Comparison of ENCODE assay signal across 36 cellular contexts in the genomic region with DNA sequence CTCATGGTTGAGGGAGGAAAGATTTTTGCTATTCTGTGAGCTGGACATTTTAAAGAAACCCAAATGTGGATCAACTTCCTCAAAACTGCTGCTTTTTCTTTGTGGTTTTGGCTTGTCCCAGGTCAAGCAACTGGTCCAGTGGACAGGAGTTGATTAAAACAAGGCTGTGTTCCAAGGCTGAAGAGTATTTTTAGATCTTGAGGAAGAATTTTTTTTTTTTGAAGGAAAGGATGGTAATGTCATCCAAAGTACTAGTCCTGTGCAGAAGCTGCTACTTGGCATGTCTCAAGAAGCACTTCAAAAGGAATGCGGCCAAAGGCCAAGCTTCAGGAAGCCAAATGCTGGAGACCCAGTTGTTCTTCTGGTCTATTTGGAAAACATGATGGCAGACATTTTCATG. TPM values are rescaled to one million over a fixed set of nuclear protein-coding genes. Genes with fewer than 3 reads are reported as not detected.
A peak's percentile ranks its signal among the peaks of the same experiment; 100 is the strongest.
DNase-seq lines count a peak whose midpoint lies in the region; ATAC-seq and TF ChIP-seq lines count a peak whose summit lies in the region.
"Had no signal": no experiment of that assay in that cellular context is flagged by ENCODE, and none has a peak within 500 bp of the region (broad histone marks: within the 10 kb centered on the region; RNA-seq: fewer than 3 reads in every experiment).

No MANE protein-coding gene starts in this region.

- intact Hi-C loops in sciatic nerve (cut with DNase I) (no loop called here), lower leg skin (cut with DNase I; ENCODE audit: low total_unique reads) (no loop called here)

- H2AFZ ChIP-seq in GM23248: no peak overlapping the region

- ATAC-seq in sciatic nerve (peak; percentile 69), GM19463 (IDR thresholded peaks at IDR 0.05; ENCODE audit: unreplicated experiment) (no peak), GM18907 (IDR thresholded peaks at IDR 0.05; ENCODE audit: unreplicated experiment) (no peak)
- ATAC-seq: activated naive CD8-positive, alpha-beta T cell treated with anti-CD3 and anti-CD28 coated beads, Interleukin-2, amount 50 U/mL, for 24 hours; body of pancreas; GM12878; stimulated activated naive CD8-positive, alpha-beta T cell treated with anti-CD3 and anti-CD28 coated beads, Interleukin-15, amount 100 ng/mL, for 72 hours had no signal

- H3K36me3 ChIP-seq in GM23248 (ENCODE audit: low read depth): no peaks in the 10 kb centered on the region
- H3K36me3 ChIP-seq: prostate gland, SJCRH30, transverse colon, WERI-Rb-1 had no signal

- peak overlapping the region; percentile 23; the same call in 1 of the 2 replicates for H3K27ac ChIP-seq in GM23248
- H3K27ac ChIP-seq: body of pancreas, C4-2B, prostate gland, SJCRH30, transverse colon, WERI-Rb-1 had no signal

- peaks cover 22% of the 10 kb centered on the region for H3K4me1 ChIP-seq in GM23248 (ENCODE audit: insufficient read depth)
- H3K4me1 ChIP-seq: body of pancreas, prostate gland, SJCRH30, transverse colon had no signal

- H3K9me2 ChIP-seq in GM23248 (ENCODE audit: insufficient read depth): no peaks in the 10 kb centered on the region

- peak overlapping the region; percentile 44 for H3K4me2 ChIP-seq in GM23248 (ENCODE audit: unreplicated experiment)

- H4K20me1 ChIP-seq in GM23248 (ENCODE audit: insufficient read depth): no peaks in the 10 kb centered on the region

- in situ Hi-C loops in GM23248 (cut with MboI): no loop called here

- H3K27me3 ChIP-seq in GM23248 (replicated peaks; ENCODE audit: insufficient read depth): no peaks in the 10 kb centered on the region
- H3K27me3 ChIP-seq: body of pancreas, SJCRH30, transverse colon had no signal

- no peak overlapping the region for H3K4me3 ChIP-seq in AG09309 (ENCODE audit: control insufficient read depth, low read depth, low read length)
- H3K4me3 ChIP-seq in GM23248: peak overlapping the region; percentile 2; the same call in 1 of the 2 replicates
- no peak overlapping the region for H3K4me3 ChIP-seq in fibroblast of mammary gland (ENCODE audit: control insufficient read depth, low read depth, low read length)
- H3K4me3 ChIP-seq in lower leg skin (ENCODE audit: low read depth, poor library complexity, severe bottlenecking): no peak overlapping the region
- H3K4me3 ChIP-seq: body of pancreas, GM12878, prostate gland, SJCRH30, skin epidermis, transverse colon had no signal

- TF ChIP-seq POLR2A in lower leg skin (IDR thresholded peaks at IDR 0.05): no peak

- peaks cover 4% of the 10 kb centered on the region; the same call in 1 of the 2 replicates for H3F3A ChIP-seq in GM23248 (ENCODE audit: insufficient read depth)

- TF ChIP-seq CTCF in AG09309 (IDR thresholded peaks at IDR 0.05; ENCODE audit: control insufficient read depth, insufficient read depth, low read depth, low read length, missing control alignments) (no peak), fibroblast of mammary gland (conservative IDR thresholded peaks at IDR 0.05; ENCODE audit: control insufficient read depth, insufficient read depth, low read depth, low read length) (no peak), lower leg skin (IDR thresholded peaks at IDR 0.05) (no peak)

- WGBS in GM23248 (ENCODE audit: low coverage in 1 of 2, low lambda C conversion rate in 2 of 2, missing lambda C conversion rate in 2 of 2), 2 experiments: 7% methylated on average over 1 of the region's 1 CpG
- WGBS in lower leg skin, 2 donors: 55 to 65% methylated on average over 1 of the region's 1 CpG

- no peak overlapping the region for H3K9ac ChIP-seq in GM23248

- DNase-seq in AG09309 (ENCODE audit: low read depth): peak; percentile 4
- peak; percentile 47 for DNase-seq in GM23248
- peak; percentile 90 for DNase-seq in fibroblast of mammary gland (ENCODE audit: low read depth)
- DNase-seq in sciatic nerve (ENCODE audit: low spot score): no peak
- no peak for DNase-seq in inferior parietal cortex (ENCODE audit: extremely low spot score)
- no peak for DNase-seq in lower leg skin (ENCODE audit: low spot score in 2 of 2)
- DNase-seq: activated CD4-positive, alpha-beta T cell treated with anti-CD3 and anti-CD28 coated beads, Interleukin-2, amount 10 ng/mL, durations not matched to agents 24 days and 14 days; activated gamma-delta T cell treated with Interleukin-2 at 50 U/mL for 16 hours; activated naive CD8-positive, alpha-beta T cell treated with anti-CD3 and anti-CD28 coated beads, Interleukin-2, amount 50 U/mL, for 24 hours; activated T-cell treated with anti-CD3 and anti-CD28 coated beads, Interleukin-2, amount 50 U/mL, for 24 hours; DMS79; H7; head of caudate nucleus; naive B cell; NCI-H1105 treated with DMSO at 0.1 percent for 48 hours; NCI-H2029; NCI-H226; NCI-H748 treated with DMSO at 0.1 percent for 48 hours; SJCRH30; stimulated activated CD4-positive, alpha-beta T cell treated with anti-CD3 and anti-CD28 coated beads, Interleukin-1b, Interleukin-23, amount 100 ng/mL, for 48 hours; stimulated activated CD8-positive, alpha-beta memory T cell treated with anti-CD3 and anti-CD28 coated beads, Interleukin-4, amount 100 ng/mL, for 48 hours; stimulated activated naive CD8-positive, alpha-beta T cell treated with anti-CD3 and anti-CD28 coated beads, Interleukin-15, amount 100 ng/mL, for 72 hours; T1000; transverse colon; WERI-Rb-1 had no signal

- no peaks in the 10 kb centered on the region for H3K79me2 ChIP-seq in GM23248 (ENCODE audit: insufficient read depth)

- no peaks in the 10 kb centered on the region for H3K9me3 ChIP-seq in GM23248 (ENCODE audit: low read depth)
- H3K9me3 ChIP-seq: body of pancreas, prostate gland, SJCRH30, transverse colon had no signal

RNA-seq across cellular contexts. Expression of a gene that starts 8.0 kb away (rescaled TPM):
- total RNA-seq in GM23248 (2014; rRNA removed; shearing (Covaris generic)): 0.65 and 1.5 TPM in 2 replicates
- polyA plus RNA-seq in GM23248 (2016; fragmentation: Nextera tagmentation; extraction: Ambion mirVana): 0.32 and 0.59 TPM in 2 replicates
- total RNA-seq in sciatic nerve: not detected
- total RNA-seq in lower leg skin: 1 to 10 TPM in 1 of 4 donors, under 1 TPM in 1, not detected in 2; 0.37 to 1.8 TPM
- total RNA-seq: activated CD4-positive, alpha-beta T cell treated with anti-CD3 and anti-CD28 coated beads, Interleukin-2, amount 10 ng/mL, durations not matched to agents 24 days and 14 days; body of pancreas; chondrocyte; GM12878; HT-29; kidney epithelial cell; MCF 10A had no signal
- polyA plus RNA-seq: GM12878 had no signal

RNA-seq across cellular contexts. Expression of a gene that starts 39.1 kb away (rescaled TPM):
- total RNA-seq in GM23248 (2014; rRNA removed; shearing (Covaris generic)): under 0.01 and 0.11 TPM in 2 replicates
- 0.04 and 0.10 TPM in 2 replicates for polyA plus RNA-seq in GM23248 (2016; fragmentation: Nextera tagmentation; extraction: Ambion mirVana)
- total RNA-seq in sciatic nerve (not detected), lower leg skin (under 1 TPM in 2 of 4 donors, not detected in 2; 0.02 to 0.19 TPM)
- total RNA-seq: activated CD4-positive, alpha-beta T cell treated with anti-CD3 and anti-CD28 coated beads, Interleukin-2, amount 10 ng/mL, durations not matched to agents 24 days and 14 days; body of pancreas; chondrocyte; GM12878; H7; HT-29; kidney epithelial cell; MCF 10A; SJCRH30 had no signal

Comparison
In these comparisons a context has a peak if more than half of its experiments do, and no peak if none do; other contexts are left out.
1. DNase-seq: peak in AG09309 (single experiment), GM23248 (single experiment) and fibroblast of mammary gland (single experiment); none in sciatic nerve (single experiment), inferior parietal cortex (single experiment) and lower leg skin (0 of 2).